In genomic region chr15:41966920-41967465, GRCh38 we compare ENCODE assay signal across 15 cellular contexts. TPM values are rescaled to one million over a fixed set of nuclear protein-coding genes. Genes with fewer than 3 reads are reported as not detected.
DNase-seq lines count a peak whose midpoint lies in the region; ATAC-seq and TF ChIP-seq lines count a peak whose summit lies in the region.
"Had no signal": no experiment of that assay in that cellular context is flagged by ENCODE, and none has a peak within 500 bp of the region (broad histone marks: within the 10 kb centered on the region; RNA-seq: fewer than 3 reads in every experiment).

No MANE protein-coding gene starts in this region.

- no peaks in the 10 kb centered on the region for H3K9me3 ChIP-seq in esophagus squamous epithelium
- H3K9me3 ChIP-seq in smooth muscle cell (replicated peaks; ENCODE audit: low read depth), result no peaks in the 10 kb centered on the region
- H3K9me3 ChIP-seq: SK-N-SH had no signal

- 84 to 93% methylated on average over 3 of the region's 3 CpGs for WGBS in esophagus squamous epithelium, 2 donors
- 100% methylated on average over 3 of the region's 3 CpGs for WGBS in smooth muscle cell (ENCODE audit: low lambda C conversion rate)

- H3K36me3 ChIP-seq in esophagus squamous epithelium, result no peaks in the 10 kb centered on the region
- no peaks in the 10 kb centered on the region for H3K36me3 ChIP-seq in smooth muscle cell (ENCODE audit: low read depth)
- H3K36me3 ChIP-seq: brain microvascular endothelial cell had no signal

- intact Hi-C loops in esophagus squamous epithelium (cut with DNase I), result no loop called here

- H3K9ac ChIP-seq in smooth muscle cell (ENCODE audit: low read depth), result no peak overlapping the region
- H3K9ac ChIP-seq: SK-N-SH had no signal

- TF ChIP-seq POLR2A in esophagus squamous epithelium (IDR thresholded peaks at IDR 0.05), result no peak

- peaks cover 44% of the 10 kb centered on the region for H4K20me1 ChIP-seq in smooth muscle cell (ENCODE audit: low read depth)

- no peak overlapping the region for H2AFZ ChIP-seq in smooth muscle cell (ENCODE audit: low read depth)

- peaks cover 8 to 60% (median 12%) of the 10 kb centered on the region in 3 donors for H3K4me1 ChIP-seq in esophagus squamous epithelium
- peaks cover 28% of the 10 kb centered on the region for H3K4me1 ChIP-seq in smooth muscle cell (ENCODE audit: low read depth)

- H3K27me3 ChIP-seq in HL-60 (ENCODE audit: insufficient read depth, poor library complexity, severe bottlenecking) (no peaks in the 10 kb centered on the region), esophagus squamous epithelium (no peaks in the 10 kb centered on the region), smooth muscle cell (ENCODE audit: low read depth) (no peaks in the 10 kb centered on the region)
- H3K27me3 ChIP-seq: brain microvascular endothelial cell had no signal

- peaks cover 11% of the 10 kb centered on the region for H3F3A ChIP-seq in smooth muscle cell (ENCODE audit: low read depth)

- H3K27ac ChIP-seq in HL-60 (replicated peaks) (peak overlapping the region; percentile 64), esophagus squamous epithelium (peak overlapping the region in 3 of 4 donors; percentile 24 to 43 (median 43)), smooth muscle cell (ENCODE audit: low read depth) (peak overlapping the region; percentile 57)
- H3K27ac ChIP-seq: 22Rv1 had no signal

- no peak overlapping the region for H3K4me3 ChIP-seq in HL-60 (replicated peaks; ENCODE audit: insufficient read depth, low read length)
- H3K4me3 ChIP-seq in esophagus squamous epithelium, result no peak overlapping the region
- H3K4me3 ChIP-seq in smooth muscle cell, result no peak overlapping the region

- H3K4me3 Mint-ChIP-seq in T-helper 2 cell treated with Interferon-gamma antibody and Interleukin-4, amounts not matched to agents 5 μg/mL and 100 μg/mL, for 36 hours, result no peak overlapping the region

- peak overlapping the region; percentile 13 for H3K27ac Mint-ChIP-seq in T-helper 2 cell treated with Interferon-gamma antibody and Interleukin-4, amounts not matched to agents 5 μg/mL and 100 μg/mL, for 36 hours

- no peaks in the 10 kb centered on the region for H3K27me3 Mint-ChIP-seq in T-helper 2 cell treated with Interferon-gamma antibody and Interleukin-4, amounts not matched to agents 5 μg/mL and 100 μg/mL, for 36 hours (ENCODE audit: low read depth)

- H3K36me3 Mint-ChIP-seq in T-helper 2 cell treated with Interferon-gamma antibody and Interleukin-4, amounts not matched to agents 5 μg/mL and 100 μg/mL, for 36 hours (ENCODE audit: low read depth), result peaks cover 1% of the 10 kb centered on the region

- H3K9me3 Mint-ChIP-seq in T-helper 2 cell treated with Interferon-gamma antibody and Interleukin-4, amounts not matched to agents 5 μg/mL and 100 μg/mL, for 36 hours, result no peaks in the 10 kb centered on the region

- H3K79me2 ChIP-seq in smooth muscle cell (ENCODE audit: low read depth), result peaks cover 93% of the 10 kb centered on the region

- DNase-seq in T-helper 2 cell treated with Interferon-gamma antibody and Interleukin-4, amounts not matched to agents 5 μg/mL and 100 μg/mL, for 36 hours (ENCODE audit: low spot score), result no peak
- DNase-seq in T-helper 2 cell (no peak), HL-60 (ENCODE audit: low read depth in 1 of 2, low spot score in 1 of 2) (peak in 1 of 2 experiments; percentile 22), esophagus squamous epithelium (lab: John Stamatoyannopoulos, UW) (no peak), smooth muscle cell (lab: John Stamatoyannopoulos, UW; ENCODE audit: unreplicated experiment) (no peak), NCI-H526 (lab: John Stamatoyannopoulos, UW) (no peak), mucosa of gallbladder (ENCODE audit: low spot score) (no peak)
- DNase-seq: brain microvascular endothelial cell, DND-41, NCI-H1105, SK-N-SH had no signal

- peak overlapping the region; percentile 68 for H3K4me2 ChIP-seq in smooth muscle cell
- H3K4me2 ChIP-seq: SK-N-SH had no signal

- H3K4me1 Mint-ChIP-seq in T-helper 2 cell treated with Interferon-gamma antibody and Interleukin-4, amounts not matched to agents 5 μg/mL and 100 μg/mL, for 36 hours (ENCODE audit: low read depth), result peaks cover 35% of the 10 kb centered on the region

- no peak for ATAC-seq in HG03025 (IDR thresholded peaks at IDR 0.05; ENCODE audit: low FRiP score, unreplicated experiment)

- no peak for TF ChIP-seq CTCF in HL-60 (IDR thresholded peaks at IDR 0.05; ENCODE audit: insufficient read depth, low read length)
- TF ChIP-seq CTCF in esophagus squamous epithelium (IDR thresholded peaks at IDR 0.05), result no peak
- TF ChIP-seq CTCF in smooth muscle cell (IDR thresholded peaks at IDR 0.05; ENCODE audit: borderline replicate concordance, insufficient read depth, poor library complexity, severe bottlenecking), result no peak

RNA-seq across cellular contexts. Expression of gene EHD4, which starts 5.4 kb away (rescaled TPM):
- total RNA-seq in esophagus squamous epithelium, result 10 to 100 TPM; 25.4 to 45.3 (median 27.8) TPM
- total RNA-seq in smooth muscle cell, result 11.5 TPM in 2 replicates
- polyA plus RNA-seq in smooth muscle cell, result 15.8 and 19.2 TPM in 2 replicates
- 39.7 TPM for total RNA-seq in mucosa of gallbladder

RNA-seq across cellular contexts. Expression of gene PLA2G4E, which starts 53.8 kb away (rescaled TPM):
- 10 to 100 TPM in 1 of 4 donors, 1 to 10 TPM in 3; 1.1 to 89.5 (median 9.2) TPM for total RNA-seq in esophagus squamous epithelium
- 0.45 and 1.6 TPM in 2 replicates for total RNA-seq in smooth muscle cell
- not detected in 2 replicates for polyA plus RNA-seq in smooth muscle cell
- total RNA-seq in mucosa of gallbladder, result 0.09 TPM
- total RNA-seq: activated CD8-positive, alpha-beta memory T cell treated with anti-CD3 and anti-CD28 coated beads for 36 hours; osteoblast had no signal
- polyA plus RNA-seq: SK-N-SH had no signal
